In genomic region chr7:38863609-38864291, GRCh38 we compare ENCODE assay signal across 13 cellular contexts. TPM values are rescaled to one million over a fixed set of nuclear protein-coding genes. Genes with fewer than 3 reads are reported as not detected.
A peak's percentile ranks its signal among the peaks of the same experiment; 100 is the strongest.
DNase-seq lines count a peak whose midpoint lies in the region; ATAC-seq and TF ChIP-seq lines count a peak whose summit lies in the region.
"Had no signal": no experiment of that assay in that cellular context is flagged by ENCODE, and none has a peak within 500 bp of the region (broad histone marks: within the 10 kb centered on the region; RNA-seq: fewer than 3 reads in every experiment).

No MANE protein-coding gene starts in this region.

- TF ChIP-seq EP300 in esophagus muscularis mucosa (IDR thresholded peaks at IDR 0.05): no peak

- DNase-seq in NCI-H510A (lab: John Stamatoyannopoulos, UW) (peak; percentile 42), foreskin keratinocyte (peak; percentile 84 to 90), retina (peak; percentile 62), esophagus muscularis mucosa (ENCODE audit: extremely low spot score) (no peak)
- no peak for DNase-seq in activated CD4-positive, alpha-beta T cell treated with anti-CD3 and anti-CD28 coated beads, Interleukin-2, amount 50 U/mL, for 1 hour
- no peak for DNase-seq in activated CD4-positive, alpha-beta T cell treated with anti-CD3 and anti-CD28 coated beads for 4 hours
- DNase-seq: activated B cell treated with CpG ODN at 0.5 μM for 24 hours; MG63; stimulated activated CD4-positive, alpha-beta T cell treated with anti-CD3 and anti-CD28 coated beads, Interleukin-4, amount 100 ng/mL, for 4 hours had no signal

- WGBS in esophagus muscularis mucosa: 93% methylated on average over 7 of the region's 7 CpGs

- peaks cover 11% of the 10 kb centered on the region for H3K4me1 ChIP-seq in HUES6 (ENCODE audit: control insufficient read depth, insufficient read depth, low read length)
- H3K4me1 ChIP-seq in foreskin keratinocyte: peaks cover 27% of the 10 kb centered on the region
- peaks cover 0 to under 1% (median 0%) of the 10 kb centered on the region in 4 donors for H3K4me1 ChIP-seq in esophagus muscularis mucosa

- H3K9ac ChIP-seq in HUES6 (ENCODE audit: low read length): no peak overlapping the region

- intact Hi-C loops in esophagus muscularis mucosa (cut with DNase I): no loop called here

- TF ChIP-seq POLR2A in esophagus muscularis mucosa (IDR thresholded peaks at IDR 0.05; ENCODE audit: low read depth): no peak

- ATAC-seq in foreskin keratinocyte (peak; percentile 100), GM21529 (IDR thresholded peaks at IDR 0.05; ENCODE audit: unreplicated experiment) (no peak)

- H3K27ac ChIP-seq in HUES6 (ENCODE audit: low read depth, low read length) (peak overlapping the region; percentile 56), foreskin keratinocyte (peak overlapping the region; percentile 69), esophagus muscularis mucosa (replicated peaks in 1 of 4) (no peak overlapping the region)
- H3K27ac ChIP-seq: neutrophil, thoracic aorta had no signal

- H3K9me3 ChIP-seq in HUES6 (ENCODE audit: control insufficient read depth, insufficient read depth, low read depth, low read length) (no peaks in the 10 kb centered on the region), esophagus muscularis mucosa (no peaks in the 10 kb centered on the region)
- H3K9me3 ChIP-seq: MG63, neutrophil, thoracic aorta had no signal

- H3K27me3 ChIP-seq in HUES6 (ENCODE audit: control insufficient read depth, insufficient read depth, low read length): no peaks in the 10 kb centered on the region
- H3K27me3 ChIP-seq in foreskin keratinocyte: no peaks in the 10 kb centered on the region
- H3K27me3 ChIP-seq in esophagus muscularis mucosa: no peaks in the 10 kb centered on the region
- H3K27me3 ChIP-seq: MG63, neutrophil had no signal

- H3K36me3 ChIP-seq in HUES6 (ENCODE audit: control insufficient read depth, insufficient read depth, low read length): peaks cover 23% of the 10 kb centered on the region
- H3K36me3 ChIP-seq in esophagus muscularis mucosa: peaks cover 7 to 39% (median 26%) of the 10 kb centered on the region in 4 donors
- H3K36me3 ChIP-seq: MG63 had no signal

- TF ChIP-seq CTCF in foreskin keratinocyte (conservative IDR thresholded peaks at IDR 0.05) (no peak), esophagus muscularis mucosa (IDR thresholded peaks at IDR 0.05) (no peak)

- H3K4me3 ChIP-seq in HUES6 (ENCODE audit: low read depth, low read length) (no peak overlapping the region), esophagus muscularis mucosa (no peak overlapping the region)
- H3K4me3 ChIP-seq: MG63, thoracic aorta had no signal

RNA-seq across cellular contexts. Expression of gene VPS41, which starts 45.2 kb away (rescaled TPM):
- 31.0 and 35.3 TPM in 2 replicates for total RNA-seq in foreskin keratinocyte
- polyA plus RNA-seq in foreskin keratinocyte: 6.8 and 6.9 TPM in 2 replicates
- total RNA-seq in esophagus muscularis mucosa: 10 to 100 TPM; 32.0 to 50.3 (median 32.9) TPM

Comparison
In these comparisons a context has a peak if more than half of its experiments do, and no peak if none do; other contexts are left out.
1. H3K27ac ChIP-seq: peak in HUES6 (single experiment) and foreskin keratinocyte (single experiment); none in esophagus muscularis mucosa (0 of 4).
2. DNase-seq: peak in NCI-H510A (single experiment), foreskin keratinocyte (2 of 2) and retina (single experiment); none in activated CD4-positive, alpha-beta T cell treated with anti-CD3 and anti-CD28 coated beads, Interleukin-2, amount 50 U/mL, for 1 hour (single experiment), activated CD4-positive, alpha-beta T cell treated with anti-CD3 and anti-CD28 coated beads for 4 hours (0 of 2) and esophagus muscularis mucosa (single experiment).